ENCODE assay signal across 18 cellular contexts in genomic region chr3:186525369-186526255, GRCh38. TPM values are rescaled to one million over a fixed set of nuclear protein-coding genes. Genes with fewer than 3 reads are reported as not detected.
DNase-seq lines count a peak whose midpoint lies in the region; ATAC-seq and TF ChIP-seq lines count a peak whose summit lies in the region.
"Had no signal": no experiment of that assay in that cellular context is flagged by ENCODE, and none has a peak within 500 bp of the region (broad histone marks: within the 10 kb centered on the region; RNA-seq: fewer than 3 reads in every experiment).

No MANE protein-coding gene starts in this region.

- peak; percentile 38 for DNase-seq in germinal center (ENCODE audit: low spot score)
- DNase-seq in type B pancreatic cell (ENCODE audit: extremely low spot score, unreplicated experiment), result no peak
- DNase-seq in T-helper 2 cell, result no peak
- no peak for DNase-seq in activated CD8-positive, alpha-beta memory T cell treated with anti-CD3 and anti-CD28 coated beads, Interleukin-2, amount 10 ng/mL, durations not matched to agents 7 days and 5 days
- DNase-seq: activated CD4-positive, CD25-positive, alpha-beta regulatory T cell treated with anti-CD3 and anti-CD28 coated beads, Interleukin-2, amount 50 U/mL, for 72 hours; activated naive CD4-positive, alpha-beta T cell treated with anti-CD3 and anti-CD28 coated beads for 36 hours; HFFc6; KBM-7; naive thymus-derived CD4-positive, alpha-beta T cell; NCI-H1436 treated with DMSO at 0.1 percent for 48 hours; PC-3; stimulated activated CD4-positive, alpha-beta T cell treated with anti-CD3 and anti-CD28 coated beads, Interleukin-2, amount 100 ng/mL, for 24 hours; thyroid gland had no signal

- CTCF ChIA-PET in activated CD8-positive, alpha-beta memory T cell treated with anti-CD3 and anti-CD28 coated beads, Interleukin-2, amount 10 ng/mL, durations not matched to agents 7 days and 5 days (lab: Charles Lee), result interaction anchor here (2.3 kb wide), 1 partner anchor 15 kb away, joined by 6 read pairs; no protein-coding TSS in a partner anchor

- H3K27me3 Mint-ChIP-seq in type B pancreatic cell, result peaks cover 4% of the 10 kb centered on the region
- peaks cover 4% of the 10 kb centered on the region for H3K27me3 Mint-ChIP-seq in activated CD8-positive, alpha-beta memory T cell treated with anti-CD3 and anti-CD28 coated beads, Interleukin-2, amount 10 ng/mL, durations not matched to agents 7 days and 5 days
- H3K27me3 Mint-ChIP-seq: T-cell had no signal

- peaks cover 35% of the 10 kb centered on the region for H3K4me1 Mint-ChIP-seq in type B pancreatic cell (ENCODE audit: unreplicated experiment)
- peaks cover 18% of the 10 kb centered on the region for H3K4me1 Mint-ChIP-seq in activated CD8-positive, alpha-beta memory T cell treated with anti-CD3 and anti-CD28 coated beads, Interleukin-2, amount 10 ng/mL, durations not matched to agents 7 days and 5 days

- H3K36me3 Mint-ChIP-seq in type B pancreatic cell, result no peaks in the 10 kb centered on the region
- H3K36me3 Mint-ChIP-seq in activated CD8-positive, alpha-beta memory T cell treated with anti-CD3 and anti-CD28 coated beads, Interleukin-2, amount 10 ng/mL, durations not matched to agents 7 days and 5 days, result peaks cover 7% of the 10 kb centered on the region

- no peak for TF ChIP-seq CTCF in type B pancreatic cell (conservative IDR thresholded peaks at IDR 0.05)

- ATAC-seq in GM18502 (IDR thresholded peaks at IDR 0.05; ENCODE audit: poor library complexity, unreplicated experiment), result peak; percentile 22
- peak; percentile 29 for ATAC-seq in GM19395 (IDR thresholded peaks at IDR 0.05; ENCODE audit: unreplicated experiment)
- ATAC-seq in HG03196 (IDR thresholded peaks at IDR 0.05; ENCODE audit: unreplicated experiment), result peak; percentile 20
- no peak for ATAC-seq in GM21528 (IDR thresholded peaks at IDR 0.05; ENCODE audit: low FRiP score, unreplicated experiment)
- ATAC-seq in activated CD8-positive, alpha-beta memory T cell treated with anti-CD3 and anti-CD28 coated beads, Interleukin-2, amount 10 ng/mL, durations not matched to agents 7 days and 5 days, result no peak
- ATAC-seq: PC-3, T-cell had no signal

- H3K27ac Mint-ChIP-seq in type B pancreatic cell, result no peak overlapping the region
- H3K27ac Mint-ChIP-seq in activated CD8-positive, alpha-beta memory T cell treated with anti-CD3 and anti-CD28 coated beads, Interleukin-2, amount 10 ng/mL, durations not matched to agents 7 days and 5 days, result no peak overlapping the region
- H3K27ac Mint-ChIP-seq: activated naive CD4-positive, alpha-beta T cell treated with anti-CD3 and anti-CD28 coated beads for 36 hours; HFFc6; T-cell had no signal

- peaks cover 9% of the 10 kb centered on the region for H3K9me3 Mint-ChIP-seq in type B pancreatic cell
- H3K9me3 Mint-ChIP-seq in activated CD8-positive, alpha-beta memory T cell treated with anti-CD3 and anti-CD28 coated beads, Interleukin-2, amount 10 ng/mL, durations not matched to agents 7 days and 5 days (ENCODE audit: low read depth), result no peaks in the 10 kb centered on the region
- H3K9me3 Mint-ChIP-seq: activated naive CD4-positive, alpha-beta T cell treated with anti-CD3 and anti-CD28 coated beads for 36 hours; HFFc6; T-cell had no signal

- no peak overlapping the region for H3K4me3 Mint-ChIP-seq in type B pancreatic cell
- no peak overlapping the region for H3K4me3 Mint-ChIP-seq in activated CD8-positive, alpha-beta memory T cell treated with anti-CD3 and anti-CD28 coated beads, Interleukin-2, amount 10 ng/mL, durations not matched to agents 7 days and 5 days
- H3K4me3 Mint-ChIP-seq: activated naive CD4-positive, alpha-beta T cell treated with anti-CD3 and anti-CD28 coated beads for 36 hours; HFFc6; naive thymus-derived CD4-positive, alpha-beta T cell; T-cell had no signal

RNA-seq across cellular contexts. Expression of gene CRYGS, which starts 18.6 kb away (rescaled TPM):
- 1.2 and 7.8 TPM in 2 replicates for total RNA-seq in type B pancreatic cell (ENCODE audit: low replicate concordance)
- total RNA-seq in activated CD8-positive, alpha-beta memory T cell treated with anti-CD3 and anti-CD28 coated beads, Interleukin-2, amount 10 ng/mL, durations not matched to agents 7 days and 5 days, result 1 to 10 TPM; 3.8 to 4.7 TPM

RNA-seq across cellular contexts. Expression of gene TBCCD1, which starts 41.5 kb away (rescaled TPM):
- total RNA-seq in type B pancreatic cell (ENCODE audit: low replicate concordance), result 11.0 and 16.6 TPM in 2 replicates
- 10 to 100 TPM; 16.6 to 17.5 TPM for total RNA-seq in activated CD8-positive, alpha-beta memory T cell treated with anti-CD3 and anti-CD28 coated beads, Interleukin-2, amount 10 ng/mL, durations not matched to agents 7 days and 5 days

RNA-seq across cellular contexts. Expression of gene DNAJB11, which starts 44.9 kb away (rescaled TPM):
- total RNA-seq in type B pancreatic cell (ENCODE audit: low replicate concordance), result 63.4 and 68.5 TPM in 2 replicates
- 10 to 100 TPM; 48.6 to 61.3 TPM for total RNA-seq in activated CD8-positive, alpha-beta memory T cell treated with anti-CD3 and anti-CD28 coated beads, Interleukin-2, amount 10 ng/mL, durations not matched to agents 7 days and 5 days

Comparison
In these comparisons a context has a peak if more than half of its experiments do, and no peak if none do; other contexts are left out.
1. ATAC-seq: peak in GM18502 (single experiment), GM19395 (single experiment) and HG03196 (single experiment); none in GM21528 (single experiment) and activated CD8-positive, alpha-beta memory T cell treated with anti-CD3 and anti-CD28 coated beads, Interleukin-2, amount 10 ng/mL, durations not matched to agents 7 days and 5 days (single experiment).